In genomic region chr6:26193467-26194328, GRCh38 we compare ENCODE assay signal across 11 cellular contexts.
DNase-seq lines count a peak whose midpoint lies in the region; ATAC-seq and TF ChIP-seq lines count a peak whose summit lies in the region.
"Had no signal": no experiment of that assay in that cellular context is flagged by ENCODE, and none has a peak within 500 bp of the region (broad histone marks: within the 10 kb centered on the region; RNA-seq: fewer than 3 reads in every experiment).

No MANE protein-coding gene starts in this region.

- no peaks in the 10 kb centered on the region for H3K36me3 ChIP-seq in CD8-positive, alpha-beta T cell (ENCODE audit: insufficient read depth, low read length)
- H3K36me3 ChIP-seq in HUES6 (ENCODE audit: control insufficient read depth, insufficient read depth, low read length) = no peaks in the 10 kb centered on the region

- no peaks in the 10 kb centered on the region for H3K27me3 Mint-ChIP-seq in CD8-positive, alpha-beta T cell (ENCODE audit: low read depth)
- no peaks in the 10 kb centered on the region for H3K27me3 Mint-ChIP-seq in activated T-helper 2 cell treated with anti-CD3 and anti-CD28 coated beads, Interferon-gamma antibody, Interleukin-2, Interleukin-4, amounts not matched to agents 10 μg/mL and 5 μg/mL and 100 μg/mL, durations not matched to agents 14 hours and 24 hours and 36 hours (ENCODE audit: low read depth)
- no peaks in the 10 kb centered on the region for H3K27me3 Mint-ChIP-seq in nephron (ENCODE audit: low read depth)

- no peak overlapping the region for H3K4me3 ChIP-seq in CD8-positive, alpha-beta T cell (ENCODE audit: low read depth, low read length)
- H3K4me3 ChIP-seq in HUES6 (ENCODE audit: low read depth, low read length) = no peak overlapping the region

- peak overlapping the region; percentile 84 for H3K27ac Mint-ChIP-seq in CD8-positive, alpha-beta T cell
- H3K27ac Mint-ChIP-seq in activated T-helper 2 cell treated with anti-CD3 and anti-CD28 coated beads, Interferon-gamma antibody, Interleukin-2, Interleukin-4, amounts not matched to agents 10 μg/mL and 5 μg/mL and 100 μg/mL, durations not matched to agents 14 hours and 24 hours and 36 hours = peak overlapping the region; percentile 97
- H3K27ac Mint-ChIP-seq in nephron = peak overlapping the region; percentile 98 to 99 (median 99)

- H3K4me1 ChIP-seq in CD8-positive, alpha-beta T cell (ENCODE audit: insufficient read depth, low read length) = peaks cover 22% of the 10 kb centered on the region
- H3K4me1 ChIP-seq in HUES6 (ENCODE audit: control insufficient read depth, insufficient read depth, low read length) = peaks cover 6% of the 10 kb centered on the region; the same call in 1 of the 2 replicates

- DNase-seq in CD8-positive, alpha-beta T cell = no peak
- DNase-seq in activated T-helper 2 cell treated with anti-CD3 and anti-CD28 coated beads, Interferon-gamma antibody, Interleukin-2, Interleukin-4, amounts not matched to agents 10 μg/mL and 5 μg/mL and 100 μg/mL, durations not matched to agents 14 hours and 24 hours and 36 hours (ENCODE audit: low spot score) = no peak
- DNase-seq in C1 segment of cervical spinal cord (lab: John Stamatoyannopoulos, UW) (no peak), AML-193 (lab: John Stamatoyannopoulos, UW) (no peak)
- DNase-seq: activated CD8-positive, alpha-beta memory T cell treated with anti-CD3 and anti-CD28 coated beads, Interleukin-2, amount 50 U/mL, for 48 hours; caudate nucleus; stimulated activated CD4-positive, alpha-beta T cell treated with anti-CD3 and anti-CD28 coated beads, Interleukin-15, amount 100 ng/mL, for 24 hours; stimulated activated naive CD4-positive, alpha-beta T cell treated with Interleukin-2 at 50 U/mL for 16 hours had no signal

- H3K4me1 Mint-ChIP-seq in CD8-positive, alpha-beta T cell (ENCODE audit: low read depth) = peaks cover 37% of the 10 kb centered on the region
- peaks cover 34% of the 10 kb centered on the region for H3K4me1 Mint-ChIP-seq in activated T-helper 2 cell treated with anti-CD3 and anti-CD28 coated beads, Interferon-gamma antibody, Interleukin-2, Interleukin-4, amounts not matched to agents 10 μg/mL and 5 μg/mL and 100 μg/mL, durations not matched to agents 14 hours and 24 hours and 36 hours (ENCODE audit: low read depth)
- H3K4me1 Mint-ChIP-seq in nephron = peaks cover 28% of the 10 kb centered on the region

- no peak overlapping the region for H3K4me3 Mint-ChIP-seq in CD8-positive, alpha-beta T cell
- peak overlapping the region; percentile 32 for H3K4me3 Mint-ChIP-seq in activated T-helper 2 cell treated with anti-CD3 and anti-CD28 coated beads, Interferon-gamma antibody, Interleukin-2, Interleukin-4, amounts not matched to agents 10 μg/mL and 5 μg/mL and 100 μg/mL, durations not matched to agents 14 hours and 24 hours and 36 hours (ENCODE audit: low read depth)
- peak overlapping the region; percentile 31 to 97 (median 97) for H3K4me3 Mint-ChIP-seq in nephron

- intact Hi-C loops in CD8-positive, alpha-beta T cell (cut with DNase I, micrococcal nuclease) = no loop called here
- intact Hi-C loops in activated T-helper 2 cell treated with anti-CD3 and anti-CD28 coated beads, Interferon-gamma antibody, Interleukin-2, Interleukin-4, amounts not matched to agents 10 μg/mL and 5 μg/mL and 100 μg/mL, durations not matched to agents 14 hours and 24 hours and 36 hours (cut with micrococcal nuclease) = loop anchor here (10.0 kb wide), 1 partner anchor 1641 kb away; a partner anchor contains a TSS

- CTCF ChIA-PET in CD8-positive, alpha-beta T cell (lab: Charles Lee) = interaction anchor here (1.1 to 7.9 kb wide), 4 partner anchors 17 to 402 kb away, joined by 3 to 45 read pairs (median 37); a partner anchor contains a TSS

- peaks cover 24% of the 10 kb centered on the region for H3K36me3 Mint-ChIP-seq in CD8-positive, alpha-beta T cell
- peaks cover 6% of the 10 kb centered on the region for H3K36me3 Mint-ChIP-seq in activated T-helper 2 cell treated with anti-CD3 and anti-CD28 coated beads, Interferon-gamma antibody, Interleukin-2, Interleukin-4, amounts not matched to agents 10 μg/mL and 5 μg/mL and 100 μg/mL, durations not matched to agents 14 hours and 24 hours and 36 hours (ENCODE audit: low read depth)
- peaks cover 5% of the 10 kb centered on the region for H3K36me3 Mint-ChIP-seq in nephron (ENCODE audit: low read depth)

- H3K9me3 ChIP-seq in CD8-positive, alpha-beta T cell (ENCODE audit: low read length) = no peaks in the 10 kb centered on the region
- no peaks in the 10 kb centered on the region for H3K9me3 ChIP-seq in HUES6 (ENCODE audit: control insufficient read depth, insufficient read depth, low read depth, low read length)

- TF ChIP-seq CTCF in CD8-positive, alpha-beta T cell (IDR thresholded peaks at IDR 0.05) = no peak
- TF ChIP-seq CTCF in nephron (IDR thresholded peaks at IDR 0.05; ENCODE audit: unreplicated experiment in 3 of 3) = no peak

- ATAC-seq in CD8-positive, alpha-beta T cell = no peak
- no peak for ATAC-seq in HG02642 (IDR thresholded peaks at IDR 0.05; ENCODE audit: poor library complexity, unreplicated experiment)

- no peak overlapping the region for H3K27ac ChIP-seq in CD8-positive, alpha-beta T cell (ENCODE audit: low read depth, low read length)
- H3K27ac ChIP-seq in HUES6 (ENCODE audit: low read depth, low read length) = peak overlapping the region; percentile 93; the same call in 1 of the 2 replicates

- peak overlapping the region; percentile 29 for H3K9ac ChIP-seq in HUES6 (ENCODE audit: low read length)

- POLR2A ChIA-PET in CD8-positive, alpha-beta T cell (lab: Charles Lee) = interaction anchor here (1.2 to 15.5 kb wide), 14 partner anchors 7 to 1701 kb away, joined by 4 to 1041 read pairs (median 71); a partner anchor contains a TSS

- no peaks in the 10 kb centered on the region for H3K9me3 Mint-ChIP-seq in CD8-positive, alpha-beta T cell
- H3K9me3 Mint-ChIP-seq in activated T-helper 2 cell treated with anti-CD3 and anti-CD28 coated beads, Interferon-gamma antibody, Interleukin-2, Interleukin-4, amounts not matched to agents 10 μg/mL and 5 μg/mL and 100 μg/mL, durations not matched to agents 14 hours and 24 hours and 36 hours = no peaks in the 10 kb centered on the region
- no peaks in the 10 kb centered on the region for H3K9me3 Mint-ChIP-seq in nephron

- H3K27me3 ChIP-seq in CD8-positive, alpha-beta T cell (ENCODE audit: insufficient read depth, low read length) = no peaks in the 10 kb centered on the region
- H3K27me3 ChIP-seq in HUES6 (ENCODE audit: control insufficient read depth, insufficient read depth, low read length) = no peaks in the 10 kb centered on the region
